In genomic region chr4:116866116-116866515, GRCh38 we compare ENCODE assay signal across 17 cellular contexts.
"Had no signal": no experiment of that assay in that cellular context is flagged by ENCODE, and none has a peak within 500 bp of the region (broad histone marks: within the 10 kb centered on the region; RNA-seq: fewer than 3 reads in every experiment).

No MANE protein-coding gene starts in this region.

- H3K27me3 ChIP-seq: right atrium auricular region, tibial nerve, uterus had no signal

- H3K4me1 ChIP-seq: right atrium auricular region, tibial nerve, uterus had no signal

- H3K4me3 ChIP-seq: coronary artery, right atrium auricular region, tibial nerve, uterus had no signal

- H3K36me3 ChIP-seq: right atrium auricular region, tibial nerve, uterus had no signal

- H3K9me3 ChIP-seq: right atrium auricular region, tibial nerve, uterus had no signal

- DNase-seq: activated CD4-positive, alpha-beta T cell treated with anti-CD3 and anti-CD28 coated beads, Interleukin-2, amount 50 U/mL, for 4 hours; activated CD4-positive, CD25-positive, alpha-beta regulatory T cell treated with anti-CD3 and anti-CD28 coated beads, Interleukin-2, amount 50 U/mL, for 72 hours; activated naive CD4-positive, alpha-beta T cell treated with anti-CD3 and anti-CD28 coated beads, Interleukin-2, amount 50 U/mL, for 16 hours; activated T-cell treated with anti-CD3 and anti-CD28 coated beads, Interleukin-2, amount 50 U/mL, for 1 hour; effector CD4-positive, alpha-beta T cell; foreskin fibroblast; hippocampal formation; nucleus accumbens; posterior cingulate gyrus; stimulated activated CD4-positive, alpha-beta T cell treated with anti-CD3 and anti-CD28 coated beads, Interleukin-15, amount 100 ng/mL, for 24 hours; stimulated activated CD4-positive, alpha-beta T cell treated with anti-CD3 and anti-CD28 coated beads, Interleukin-4, amount 100 ng/mL, for 1 hour; stimulated activated naive B cell treated with anti-CD40 and anti-IgM and Interleukin-4, amounts not matched to agents 10 μg/mL and 1 μg/mL and 100 μg/mL, for 72 hours; uterus had no signal

- ATAC-seq: natural killer cell treated with Interleukin-12 subunit alpha and Interleukin-12 subunit beta and Interleukin-15 and Interleukin-18, amount 100 ng/mL, for 72 hours; stimulated activated naive B cell treated with anti-CD40 and anti-IgM and Interleukin-4, amounts not matched to agents 10 μg/mL and 1 μg/mL and 100 μg/mL, for 72 hours had no signal

- H3K27ac ChIP-seq: coronary artery, right atrium auricular region, tibial nerve, uterus had no signal
